8 cellular contexts compared by ENCODE assay signal in genomic region chr6:157227202-157228166, GRCh38.
A peak's percentile ranks its signal among the peaks of the same experiment; 100 is the strongest.
DNase-seq lines count a peak whose midpoint lies in the region; ATAC-seq, FAIRE-seq and TF ChIP-seq lines count a peak whose summit lies in the region.

No MANE protein-coding gene starts in this region.

- peak; percentile 29 for FAIRE-seq in astrocyte (lab: Jason Lieb, UNC)

- H3K36me3 ChIP-seq in astrocyte (ENCODE audit: insufficient read depth, low read length): no peaks in the 10 kb centered on the region

- peaks cover 8% of the 10 kb centered on the region for H3K4me1 Mint-ChIP-seq in astrocyte (ENCODE audit: low read depth, unreplicated experiment)

- TF ChIP-seq CTCF in astrocyte (IDR thresholded peaks at IDR 0.05; ENCODE audit: insufficient read depth, low read depth, low read length): peak; percentile 16

- no peak overlapping the region for H3K27ac ChIP-seq in astrocyte (ENCODE audit: low read depth, low read length)

- no peak overlapping the region for H2AFZ ChIP-seq in astrocyte (ENCODE audit: low read depth, low read length)

- no peak overlapping the region for H3K4me3 ChIP-seq in astrocyte (ENCODE audit: insufficient read depth, low read depth, low read length)

- DNase-seq in D341Med (ENCODE audit: low spot score) (peak; percentile 66), astrocyte (ENCODE audit: low read depth) (no peak), mesenteric fat pad (ENCODE audit: low spot score) (peak; percentile 74), foreskin melanocyte (no peak)
- DNase-seq in effector CD4-positive, alpha-beta T cell: no peak
- DNase-seq in activated CD4-positive, CD25-positive, alpha-beta regulatory T cell treated with anti-CD3 and anti-CD28 coated beads, Interleukin-2, amount 50 U/mL, for 72 hours: no peak

- no peaks in the 10 kb centered on the region for H4K20me1 ChIP-seq in astrocyte (ENCODE audit: insufficient read depth, low read length)

- peak; percentile 39 for TF ChIP-seq RAD21 in Ishikawa (IDR thresholded peaks at IDR 0.05; ENCODE audit: low read depth)

- no peak overlapping the region for H3K9ac ChIP-seq in astrocyte (ENCODE audit: low read length)

- H3K27ac Mint-ChIP-seq in astrocyte (ENCODE audit: unreplicated experiment): no peak overlapping the region

- H3K79me2 ChIP-seq in astrocyte (ENCODE audit: insufficient read depth, low read length): no peaks in the 10 kb centered on the region

- no peak for ATAC-seq in HG02588 (IDR thresholded peaks at IDR 0.05; ENCODE audit: unreplicated experiment)

- H3K4me1 ChIP-seq in astrocyte (ENCODE audit: insufficient read depth, low read length): peaks cover 3% of the 10 kb centered on the region

- peaks cover 11% of the 10 kb centered on the region for H3K27me3 Mint-ChIP-seq in astrocyte (ENCODE audit: low read depth, unreplicated experiment)

- peaks cover 1% of the 10 kb centered on the region for H3K9me3 Mint-ChIP-seq in astrocyte (ENCODE audit: unreplicated experiment)

- peaks cover 15% of the 10 kb centered on the region for H3K36me3 Mint-ChIP-seq in astrocyte (ENCODE audit: low read depth, unreplicated experiment)

- H3K27me3 ChIP-seq in astrocyte (ENCODE audit: insufficient read depth, low read length): no peaks in the 10 kb centered on the region

- no peaks in the 10 kb centered on the region for H3K9me3 ChIP-seq in astrocyte (ENCODE audit: insufficient read depth, low read depth, low read length)

- no peak overlapping the region for H3K4me2 ChIP-seq in astrocyte (ENCODE audit: low read length)

- no peak overlapping the region for H3K4me3 Mint-ChIP-seq in astrocyte (ENCODE audit: unreplicated experiment)

- no peak for TF ChIP-seq EP300 in Ishikawa (IDR thresholded peaks at IDR 0.05; ENCODE audit: borderline replicate concordance)

TF ChIP-seq in Ishikawa, 13 proteins besides CTCF, POLR2A, EP300 and RAD21:
- TF ChIP-seq FOXM1 (IDR thresholded peaks at IDR 0.05; ENCODE audit: borderline replicate concordance, low read depth) (no peak), USF1 (IDR thresholded peaks at IDR 0.05) (no peak), NFIC (IDR thresholded peaks at IDR 0.05) (no peak), CREB1 (IDR thresholded peaks at IDR 0.05; ENCODE audit: low read depth) (no peak), TAF1 (IDR thresholded peaks at IDR 0.05; ENCODE audit: low read depth) (no peak), TEAD4 (IDR thresholded peaks at IDR 0.05) (no peak), CEBPB (IDR thresholded peaks at IDR 0.05) (no peak), ZBTB7A (IDR thresholded peaks at IDR 0.05; ENCODE audit: low read depth) (no peak), REST (IDR thresholded peaks at IDR 0.05; ENCODE audit: low read depth) (no peak), YY1 (IDR thresholded peaks at IDR 0.05; ENCODE audit: low read depth) (no peak), TCF12 (IDR thresholded peaks at IDR 0.05; ENCODE audit: low read depth) (no peak), MAX (IDR thresholded peaks at IDR 0.05) (no peak)

Comparison
In these comparisons a context has a peak if more than half of its experiments do, and no peak if none do; other contexts are left out.
1. DNase-seq: peak in D341Med (single experiment) and mesenteric fat pad (single experiment); none in astrocyte (single experiment), foreskin melanocyte (single experiment), effector CD4-positive, alpha-beta T cell (single experiment) and activated CD4-positive, CD25-positive, alpha-beta regulatory T cell treated with anti-CD3 and anti-CD28 coated beads, Interleukin-2, amount 50 U/mL, for 72 hours (single experiment).